Comparison of ENCODE assay signal across 11 cellular contexts in genomic region chr18:58495634-58496033, GRCh38.
A peak's percentile ranks its signal among the peaks of the same experiment; 100 is the strongest.
DNase-seq lines count a peak whose midpoint lies in the region; ATAC-seq and TF ChIP-seq lines count a peak whose summit lies in the region.
"Had no signal": no experiment of that assay in that cellular context is flagged by ENCODE, and none has a peak within 500 bp of the region (broad histone marks: within the 10 kb centered on the region; RNA-seq: fewer than 3 reads in every experiment).

No MANE protein-coding gene starts in this region.

- DNase-seq in smooth muscle cell (lab: John Stamatoyannopoulos, UW; ENCODE audit: unreplicated experiment), result no peak
- no peak for DNase-seq in NCI-H2029 (lab: John Stamatoyannopoulos, UW)
- no peak for DNase-seq in middle frontal gyrus (ENCODE audit: extremely low spot score, low spot score)
- DNase-seq: DMS79, nephron progenitor cell had no signal

- H3K9ac ChIP-seq in smooth muscle cell (ENCODE audit: low read depth), result no peak overlapping the region

- peaks cover 23% of the 10 kb centered on the region for H3K4me1 Mint-ChIP-seq in stimulated activated memory B cell treated with anti-CD40 and anti-IgM and Interleukin-4, amounts not matched to agents 10 μg/mL and 1 μg/mL and 100 μg/mL, for 72 hours

- H3K9me3 Mint-ChIP-seq in stimulated activated memory B cell treated with anti-CD40 and anti-IgM and Interleukin-4, amounts not matched to agents 10 μg/mL and 1 μg/mL and 100 μg/mL, for 72 hours, result peaks cover 2% of the 10 kb centered on the region
- H3K9me3 Mint-ChIP-seq: nephron progenitor cell had no signal

- no peaks in the 10 kb centered on the region for H3K36me3 Mint-ChIP-seq in stimulated activated memory B cell treated with anti-CD40 and anti-IgM and Interleukin-4, amounts not matched to agents 10 μg/mL and 1 μg/mL and 100 μg/mL, for 72 hours

- WGBS in smooth muscle cell (ENCODE audit: low lambda C conversion rate), result 87% methylated on average over 6 of the region's 6 CpGs

- H3K9me3 ChIP-seq in smooth muscle cell (replicated peaks; ENCODE audit: low read depth), result no peaks in the 10 kb centered on the region
- H3K9me3 ChIP-seq: HAP-1, suprapubic skin had no signal

- ATAC-seq in GM19043 (IDR thresholded peaks at IDR 0.05; ENCODE audit: low read depth, unreplicated experiment) (peak; percentile 94), GM21737 (IDR thresholded peaks at IDR 0.05; ENCODE audit: unreplicated experiment) (peak; percentile 93), HG03196 (IDR thresholded peaks at IDR 0.05; ENCODE audit: unreplicated experiment) (peak; percentile 95)
- peak; percentile 77 for ATAC-seq in stimulated activated memory B cell treated with anti-CD40 and anti-IgM and Interleukin-4, amounts not matched to agents 10 μg/mL and 1 μg/mL and 100 μg/mL, for 72 hours

- H4K20me1 ChIP-seq in smooth muscle cell (ENCODE audit: low read depth), result no peaks in the 10 kb centered on the region

- no peak overlapping the region for H3K4me2 ChIP-seq in smooth muscle cell

- no peak overlapping the region for H2AFZ ChIP-seq in smooth muscle cell (ENCODE audit: low read depth)

- H3F3A ChIP-seq in smooth muscle cell (ENCODE audit: low read depth), result peaks cover 5% of the 10 kb centered on the region

- H3K79me2 ChIP-seq in smooth muscle cell (ENCODE audit: low read depth), result no peaks in the 10 kb centered on the region

- peaks cover 6% of the 10 kb centered on the region for H3K4me1 ChIP-seq in smooth muscle cell (ENCODE audit: low read depth)
- H3K4me1 ChIP-seq: HAP-1 had no signal

- no peaks in the 10 kb centered on the region for H3K36me3 ChIP-seq in smooth muscle cell (ENCODE audit: low read depth)
- H3K36me3 ChIP-seq: HAP-1, suprapubic skin had no signal

- H3K27me3 ChIP-seq in smooth muscle cell (ENCODE audit: low read depth), result no peaks in the 10 kb centered on the region
- H3K27me3 ChIP-seq: suprapubic skin had no signal

- no peak overlapping the region for H3K27ac Mint-ChIP-seq in stimulated activated memory B cell treated with anti-CD40 and anti-IgM and Interleukin-4, amounts not matched to agents 10 μg/mL and 1 μg/mL and 100 μg/mL, for 72 hours
- H3K27ac Mint-ChIP-seq: nephron progenitor cell had no signal

- no peak for TF ChIP-seq CTCF in smooth muscle cell (IDR thresholded peaks at IDR 0.05; ENCODE audit: borderline replicate concordance, insufficient read depth, poor library complexity, severe bottlenecking)

- no peak overlapping the region for H3K4me3 ChIP-seq in smooth muscle cell
- H3K4me3 ChIP-seq: HAP-1, suprapubic skin had no signal

- H3K27ac ChIP-seq in smooth muscle cell (ENCODE audit: low read depth), result no peak overlapping the region
- H3K27ac ChIP-seq: suprapubic skin had no signal

- H3K4me3 Mint-ChIP-seq in stimulated activated memory B cell treated with anti-CD40 and anti-IgM and Interleukin-4, amounts not matched to agents 10 μg/mL and 1 μg/mL and 100 μg/mL, for 72 hours, result no peak overlapping the region
- H3K4me3 Mint-ChIP-seq: nephron progenitor cell had no signal

- H3K27me3 Mint-ChIP-seq in stimulated activated memory B cell treated with anti-CD40 and anti-IgM and Interleukin-4, amounts not matched to agents 10 μg/mL and 1 μg/mL and 100 μg/mL, for 72 hours, result peaks cover 38% of the 10 kb centered on the region
